In genomic region chr4:175412744-175413143, GRCh38 we compare ENCODE assay signal across 13 cellular contexts.
DNase-seq lines count a peak whose midpoint lies in the region; FAIRE-seq and TF ChIP-seq lines count a peak whose summit lies in the region.
"Had no signal": no experiment of that assay in that cellular context is flagged by ENCODE, and none has a peak within 500 bp of the region (broad histone marks: within the 10 kb centered on the region; RNA-seq: fewer than 3 reads in every experiment).

No MANE protein-coding gene starts in this region.

- peak; percentile 87 for FAIRE-seq in RCC 7860 (lab: Jason Lieb, UNC)

- no peaks in the 10 kb centered on the region for H3K27me3 ChIP-seq in smooth muscle cell (ENCODE audit: low read depth)
- no peaks in the 10 kb centered on the region for H3K27me3 ChIP-seq in WERI-Rb-1 (ENCODE audit: insufficient read depth, low read depth, severe bottlenecking)

- H2AFZ ChIP-seq in smooth muscle cell (ENCODE audit: low read depth): no peak overlapping the region

- H3K9ac ChIP-seq in smooth muscle cell (ENCODE audit: low read depth): no peak overlapping the region

- H3K4me3 ChIP-seq in smooth muscle cell (no peak overlapping the region), WERI-Rb-1 (ENCODE audit: low read depth, low read length) (no peak overlapping the region)
- H3K4me3 ChIP-seq: coronary artery, left ventricle myocardium inferior had no signal

- H3K27ac ChIP-seq in smooth muscle cell (ENCODE audit: low read depth): peak overlapping the region; percentile 65
- H3K27ac ChIP-seq in WERI-Rb-1: no peak overlapping the region
- H3K27ac ChIP-seq: coronary artery, left ventricle myocardium inferior had no signal

- H3K4me2 ChIP-seq in smooth muscle cell: peak overlapping the region; percentile 24

- no peaks in the 10 kb centered on the region for H3K4me1 ChIP-seq in smooth muscle cell (ENCODE audit: low read depth)
- H3K4me1 ChIP-seq: left ventricle myocardium inferior had no signal

- no peaks in the 10 kb centered on the region for H3K79me2 ChIP-seq in smooth muscle cell (ENCODE audit: low read depth)

- H3K36me3 ChIP-seq in smooth muscle cell (ENCODE audit: low read depth) (peaks cover 3% of the 10 kb centered on the region), WERI-Rb-1 (no peaks in the 10 kb centered on the region)
- H3K36me3 ChIP-seq: left ventricle myocardium inferior had no signal

- H4K20me1 ChIP-seq in smooth muscle cell (ENCODE audit: low read depth): no peaks in the 10 kb centered on the region

- 33% methylated on average over 2 of the region's 2 CpGs for WGBS in smooth muscle cell (ENCODE audit: low lambda C conversion rate)

- H3K9me3 ChIP-seq in smooth muscle cell (replicated peaks; ENCODE audit: low read depth): peaks cover 5% of the 10 kb centered on the region
- H3K9me3 ChIP-seq in WERI-Rb-1 (ENCODE audit: severe bottlenecking): peaks cover 8% of the 10 kb centered on the region

- TF ChIP-seq CTCF in smooth muscle cell (IDR thresholded peaks at IDR 0.05; ENCODE audit: borderline replicate concordance, insufficient read depth, poor library complexity, severe bottlenecking) (no peak), WERI-Rb-1 (IDR thresholded peaks at IDR 0.05; ENCODE audit: low read depth, low read length) (no peak)

- DNase-seq in GM04504 (ENCODE audit: low read depth): peak; percentile 81
- DNase-seq in RCC 7860 (ENCODE audit: low spot score): peak; percentile 92
- peak; percentile 6 for DNase-seq in fibroblast of gingiva (ENCODE audit: low read depth)
- DNase-seq in smooth muscle cell (lab: John Stamatoyannopoulos, UW; ENCODE audit: unreplicated experiment): no peak
- no peak for DNase-seq in ecto neural progenitor cell (ENCODE audit: low spot score)
- no peak for DNase-seq in stimulated activated CD4-positive, alpha-beta T cell treated with anti-CD3 and anti-CD28 coated beads, Interleukin-4, amount 100 ng/mL, for 1 hour
- no peak for DNase-seq in WERI-Rb-1
- DNase-seq in stimulated activated CD4-positive, alpha-beta T cell treated with anti-CD3 and anti-CD28 coated beads, Interleukin-15, amount 100 ng/mL, for 24 hours: no peak
- DNase-seq: activated CD4-positive, alpha-beta T cell treated with anti-CD3 and anti-CD28 coated beads, Interleukin-2, amount 10 ng/mL, durations not matched to agents 7 days and 5 days; GF-D8; left ventricle myocardium inferior; NCI-H2029 treated with DMSO at 0.1 percent for 48 hours had no signal

- H3F3A ChIP-seq in smooth muscle cell (ENCODE audit: low read depth): no peaks in the 10 kb centered on the region

Comparison
In these comparisons a context has a peak if more than half of its experiments do, and no peak if none do; other contexts are left out.
1. DNase-seq: peak in GM04504 (single experiment), RCC 7860 (single experiment) and fibroblast of gingiva (single experiment); none in smooth muscle cell (single experiment), ecto neural progenitor cell (single experiment), stimulated activated CD4-positive, alpha-beta T cell treated with anti-CD3 and anti-CD28 coated beads, Interleukin-4, amount 100 ng/mL, for 1 hour (single experiment), WERI-Rb-1 (single experiment) and stimulated activated CD4-positive, alpha-beta T cell treated with anti-CD3 and anti-CD28 coated beads, Interleukin-15, amount 100 ng/mL, for 24 hours (single experiment).